Comparison of ENCODE assay signal across 20 cellular contexts in the genomic region with DNA sequence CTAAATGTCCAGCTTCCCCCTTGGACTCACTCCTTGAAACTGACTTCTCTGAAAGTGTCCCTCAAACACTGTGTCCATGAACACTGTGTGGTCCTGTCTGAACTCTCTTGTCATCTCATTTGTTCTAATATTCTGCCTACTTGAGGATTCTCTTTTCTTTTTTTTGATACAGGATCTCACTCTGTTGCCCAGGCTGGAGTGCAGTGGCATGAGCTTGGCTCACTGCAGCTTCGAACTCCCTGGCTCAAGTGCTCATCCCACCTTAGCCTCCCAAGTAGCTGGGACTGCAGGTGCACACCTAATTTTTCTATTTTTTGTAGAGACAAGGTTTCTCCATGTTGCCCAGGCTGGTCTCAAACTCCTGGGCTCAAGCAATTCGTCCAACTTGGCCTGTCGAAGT. TPM values are rescaled to one million over a fixed set of nuclear protein-coding genes. Genes with fewer than 3 reads are reported as not detected.
DNase-seq lines count a peak whose midpoint lies in the region; ATAC-seq, FAIRE-seq and TF ChIP-seq lines count a peak whose summit lies in the region.
"Had no signal": no experiment of that assay in that cellular context is flagged by ENCODE, and none has a peak within 500 bp of the region (broad histone marks: within the 10 kb centered on the region; RNA-seq: fewer than 3 reads in every experiment).

No MANE protein-coding gene starts in this region.

- FAIRE-seq in H1 (lab: Jason Lieb, UNC): no peak
- FAIRE-seq: G401.6, GM12892, H54 had no signal

- H2BK120ac ChIP-seq in H9 (ENCODE audit: low read depth, low read length, poor library complexity, severe bottlenecking) (no peak overlapping the region), H1 (replicated peaks; ENCODE audit: low read depth, low read length) (peak overlapping the region; percentile 80)

- TF ChIP-seq EP300 in H1 (IDR thresholded peaks at IDR 0.05; ENCODE audit: borderline replicate concordance in 1 of 2, low read depth in 2 of 2, low read length in 2 of 2): no peak

- no peaks in the 10 kb centered on the region for H3K79me1 ChIP-seq in H9 (ENCODE audit: insufficient read depth, low read depth, low read length, poor library complexity, severe bottlenecking)
- no peaks in the 10 kb centered on the region; the same call in 1 of the 2 replicates for H3K79me1 ChIP-seq in H1 (ENCODE audit: low read depth, low read length)

- H2BK15ac ChIP-seq in H9 (ENCODE audit: low read depth, low read length) (no peak overlapping the region), H1 (ENCODE audit: low read length) (no peak overlapping the region)

- peak overlapping the region in 2 of 3 experiments; percentile 42 to 83; a peak in 2 of 7 replicates for H3K27ac Mint-ChIP-seq in H9
- no peak overlapping the region for H3K27ac Mint-ChIP-seq in effector memory CD8-positive, alpha-beta T cell
- H3K27ac Mint-ChIP-seq in activated CD4-positive, alpha-beta T cell treated with anti-CD3 and anti-CD28 coated beads, Interleukin-2, amount 10 ng/mL, durations not matched to agents 7 days and 5 days: no peak overlapping the region
- H3K27ac Mint-ChIP-seq: CD8-positive, alpha-beta T cell had no signal

- no peak overlapping the region for H4K91ac ChIP-seq in H9 (ENCODE audit: insufficient read length, low read depth, low read length)
- H4K91ac ChIP-seq in H1 (replicated peaks; ENCODE audit: insufficient read length, low read length): peak overlapping the region; percentile 20

- H2AK5ac ChIP-seq in H9 (ENCODE audit: insufficient read length, low read length) (no peak overlapping the region), H1 (ENCODE audit: low read depth, low read length) (no peak overlapping the region)

- TF ChIP-seq RAD21 in H1 (IDR thresholded peaks at IDR 0.05 in 1 of 2, conservative IDR thresholded peaks at IDR 0.05 in 1 of 2; ENCODE audit: low read depth in 2 of 2, low read length in 2 of 2): no peak

- H4K5ac ChIP-seq in H9 (ENCODE audit: insufficient read length, low read depth, low read length) (no peak overlapping the region), H1 (ENCODE audit: insufficient read length, low read depth, low read length) (no peak overlapping the region)

- no peak overlapping the region for H3K23ac ChIP-seq in H9 (ENCODE audit: insufficient read length, low read depth, low read length)
- no peak overlapping the region for H3K23ac ChIP-seq in H1 (ENCODE audit: insufficient read length)

- no CpG with 5 or more reads among the region's 3 CpGs for WGBS in H9 (ENCODE audit: extremely low coverage, insufficient read length, low lambda C conversion rate)
- WGBS in H1 (ENCODE audit: extremely low coverage in 1 of 2, insufficient coverage in 1 of 2, insufficient read length in 1 of 2, insufficient replicate concordance in 2 of 2, low coverage in 1 of 2, low lambda C conversion rate in 2 of 2, missing lambda C conversion rate in 1 of 2), 2 experiments: 42% methylated on average over 3 of the region's 3 CpGs; no CpG with 5 or more reads in 1 of the 2 experiments

- ATAC-seq in effector memory CD8-positive, alpha-beta T cell (replicated peaks): no peak
- ATAC-seq in HG02970 (IDR thresholded peaks at IDR 0.05; ENCODE audit: low FRiP score, unreplicated experiment) (no peak), GM21381 (IDR thresholded peaks at IDR 0.05; ENCODE audit: unreplicated experiment) (no peak)
- ATAC-seq: CD8-positive, alpha-beta T cell had no signal

- H4K8ac ChIP-seq in H9 (replicated peaks; ENCODE audit: insufficient read length, low read depth, low read length): no peak overlapping the region
- H4K8ac ChIP-seq in H1 (ENCODE audit: extremely low read depth, insufficient read depth, low read length): no peak overlapping the region

- H3K9me3 ChIP-seq in H9 (ENCODE audit: control insufficient read depth, low read depth, low read length): no peaks in the 10 kb centered on the region
- H3K9me3 ChIP-seq in Karpas-422 (ENCODE audit: low read length): no peaks in the 10 kb centered on the region
- no peaks in the 10 kb centered on the region for H3K9me3 ChIP-seq in H1 (ENCODE audit: insufficient read depth in 2 of 2, low read depth in 1 of 2, low read length in 1 of 2)
- H3K9me3 ChIP-seq: Caco-2 had no signal

- no peak overlapping the region for H3K4me3 ChIP-seq in Karpas-422 (ENCODE audit: low read length)
- H3K4me3 ChIP-seq in H1 (ENCODE audit: extremely low read depth in 1 of 4, insufficient read depth in 2 of 4, low read depth in 3 of 4, low read length in 4 of 4): no peak overlapping the region
- H3K4me3 ChIP-seq: GM23248 had no signal

- no peaks in the 10 kb centered on the region for H3K9me2 ChIP-seq in Karpas-422 (replicated peaks; ENCODE audit: insufficient read depth, low read length)

- POLR2A ChIA-PET in H1 (lab: Charles Lee; ENCODE audit: partially characterized antibody): no interaction called here
- POLR2A ChIA-PET in activated CD4-positive, alpha-beta T cell treated with anti-CD3 and anti-CD28 coated beads, Interleukin-2, amount 10 ng/mL, durations not matched to agents 7 days and 5 days (lab: Charles Lee): no interaction called here

- H3K18ac ChIP-seq in H9 (ENCODE audit: insufficient read length, low read depth, low read length) (no peak overlapping the region), H1 (ENCODE audit: extremely low read depth, low read length) (peak overlapping the region; percentile 57; the same call in 1 of the 2 replicates)

- no peak overlapping the region for H3K9ac ChIP-seq in H9 (ENCODE audit: extremely low read depth, insufficient read length, low read length)
- no peak overlapping the region for H3K9ac ChIP-seq in Karpas-422 (ENCODE audit: low read length)
- no peak overlapping the region for H3K9ac ChIP-seq in H1 (replicated peaks in 1 of 4; ENCODE audit: extremely low read depth in 1 of 4, low read depth in 3 of 4, low read length in 3 of 4)
- H3K9ac ChIP-seq: GM23248 had no signal

- no peak overlapping the region for H2BK5ac ChIP-seq in H9 (ENCODE audit: insufficient read length, low read length)
- peak overlapping the region; percentile 82; the same call in 1 of the 2 replicates for H2BK5ac ChIP-seq in H1 (ENCODE audit: low read depth, low read length)

- H3K27me3 Mint-ChIP-seq in H9 (ENCODE audit: low read depth): peaks cover 24% of the 10 kb centered on the region
- no peaks in the 10 kb centered on the region for H3K27me3 Mint-ChIP-seq in effector memory CD8-positive, alpha-beta T cell
- peaks cover 33% of the 10 kb centered on the region for H3K27me3 Mint-ChIP-seq in activated CD4-positive, alpha-beta T cell treated with anti-CD3 and anti-CD28 coated beads, Interleukin-2, amount 10 ng/mL, durations not matched to agents 7 days and 5 days

- H3K4me2 ChIP-seq in H9 (ENCODE audit: insufficient read depth, insufficient read length, low read length) (no peak overlapping the region), Karpas-422 (ENCODE audit: low read depth, low read length, poor library complexity, severe bottlenecking) (no peak overlapping the region), H1 (ENCODE audit: insufficient read depth in 1 of 2, low read depth in 2 of 2, low read length in 2 of 2) (peak overlapping the region in 1 of 2 experiments; percentile 54; a peak in 1 of 4 replicates)

- no peaks in the 10 kb centered on the region for H3K79me2 ChIP-seq in H9 (ENCODE audit: insufficient read depth, low read length)
- H3K79me2 ChIP-seq in Karpas-422 (ENCODE audit: low read length): no peaks in the 10 kb centered on the region
- peaks cover 0 to 14% of the 10 kb centered on the region in 2 experiments; a peak in 1 of 4 replicates for H3K79me2 ChIP-seq in H1 (ENCODE audit: control insufficient read depth in 1 of 2, insufficient read depth in 2 of 2, low read length in 2 of 2)

- peaks cover 26 to 37% of the 10 kb centered on the region in 2 experiments for H3K4me1 Mint-ChIP-seq in H9
- H3K4me1 Mint-ChIP-seq in effector memory CD8-positive, alpha-beta T cell (ENCODE audit: low read depth in 2 of 2): peaks cover 11 to 12% of the 10 kb centered on the region in 2 donors
- peaks cover 11% of the 10 kb centered on the region for H3K4me1 Mint-ChIP-seq in activated CD4-positive, alpha-beta T cell treated with anti-CD3 and anti-CD28 coated beads, Interleukin-2, amount 10 ng/mL, durations not matched to agents 7 days and 5 days

- no peak overlapping the region for H3T11ph ChIP-seq in H9 (ENCODE audit: low read length)

- no peak overlapping the region for H2BK20ac ChIP-seq in H9 (ENCODE audit: low read depth, low read length, poor library complexity, severe bottlenecking)
- H2BK20ac ChIP-seq in H1 (ENCODE audit: low read length): peak overlapping the region; percentile 24; the same call in 1 of the 2 replicates

- CTCF ChIA-PET in H1 (lab: Charles Lee; ENCODE audit: partially characterized antibody): interaction anchor here (0.6 to 2.0 kb wide), 5 partner anchors 20 to 263 kb away, joined by 3 to 5 read pairs (median 3); a partner anchor contains a TSS
- CTCF ChIA-PET in activated CD4-positive, alpha-beta T cell treated with anti-CD3 and anti-CD28 coated beads, Interleukin-2, amount 10 ng/mL, durations not matched to agents 7 days and 5 days (lab: Charles Lee): interaction anchor here (1.2 kb wide), 1 partner anchor 40 kb away, joined by 3 read pairs; a partner anchor contains a TSS

- DNase-seq in H9 (no peak), Karpas-422 (peak; percentile 6), H1 (ENCODE audit: low read depth in 1 of 2, low spot score in 2 of 2) (no peak)
- no peak for DNase-seq in effector memory CD8-positive, alpha-beta T cell
- DNase-seq in activated CD4-positive, alpha-beta T cell treated with anti-CD3 and anti-CD28 coated beads, Interleukin-2, amount 10 ng/mL, durations not matched to agents 7 days and 5 days: no peak
- DNase-seq: C1 segment of cervical spinal cord; Caco-2; CD8-positive, alpha-beta T cell; DMS153; DND-41; GM23248; HCEC 1CT had no signal

- H2AFZ ChIP-seq in H9 (ENCODE audit: low read length) (no peak overlapping the region), Karpas-422 (ENCODE audit: low read length) (no peak overlapping the region), H1 (ENCODE audit: low read length) (no peak overlapping the region)
- H2AFZ ChIP-seq: GM23248 had no signal

- peaks cover 7% of the 10 kb centered on the region; the same call in 1 of the 2 replicates for H3K4me1 ChIP-seq in H9 (ENCODE audit: insufficient read depth, low read length)
- peaks cover 12% of the 10 kb centered on the region for H3K4me1 ChIP-seq in Karpas-422 (ENCODE audit: low read length)
- peaks cover 8 to 22% (median 16%) of the 10 kb centered on the region in 4 experiments for H3K4me1 ChIP-seq in H1 (replicated peaks in 1 of 4; ENCODE audit: control insufficient read depth in 3 of 4, insufficient read depth in 4 of 4, low read length in 3 of 4)

- H3K23me2 ChIP-seq in H9 (ENCODE audit: insufficient read length, low read depth, low read length, poor library complexity, severe bottlenecking) (peaks cover 9% of the 10 kb centered on the region), H1 (ENCODE audit: low read depth, low read length) (peaks cover 8% of the 10 kb centered on the region)

- H2BK12ac ChIP-seq in H9 (ENCODE audit: insufficient read length, low read depth, low read length) (no peak overlapping the region), H1 (ENCODE audit: low read depth, low read length) (no peak overlapping the region)

- H3K27me3 ChIP-seq in H9 (ENCODE audit: insufficient read depth, low read length): no peaks in the 10 kb centered on the region; the same call in 1 of the 2 replicates
- H3K27me3 ChIP-seq in Karpas-422 (ENCODE audit: low read length): no peaks in the 10 kb centered on the region
- peaks cover 0 to 15% (median 6%) of the 10 kb centered on the region in 4 experiments; a peak in 4 of 7 replicates for H3K27me3 ChIP-seq in H1 (replicated peaks in 1 of 4; ENCODE audit: control insufficient read depth in 3 of 4, extremely low read depth in 1 of 4, insufficient read depth in 3 of 4, low read length in 3 of 4)

- peaks cover 0 to 3% of the 10 kb centered on the region in 2 experiments; a peak in 2 of 5 replicates for H3K9me3 Mint-ChIP-seq in H9
- no peaks in the 10 kb centered on the region for H3K9me3 Mint-ChIP-seq in effector memory CD8-positive, alpha-beta T cell
- no peaks in the 10 kb centered on the region for H3K9me3 Mint-ChIP-seq in activated CD4-positive, alpha-beta T cell treated with anti-CD3 and anti-CD28 coated beads, Interleukin-2, amount 10 ng/mL, durations not matched to agents 7 days and 5 days
- H3K9me3 Mint-ChIP-seq: CD8-positive, alpha-beta T cell had no signal

- H3K14ac ChIP-seq in H9 (ENCODE audit: insufficient read depth, low read length) (no peak overlapping the region), H1 (ENCODE audit: insufficient read length) (no peak overlapping the region)

- no peak overlapping the region for H3K27ac ChIP-seq in H9 (ENCODE audit: insufficient read length, low read depth, low read length)
- no peak overlapping the region for H3K27ac ChIP-seq in Karpas-422 (ENCODE audit: low read length)
- H3K27ac ChIP-seq in H1 (ENCODE audit: low read depth, low read length): no peak overlapping the region
- H3K27ac ChIP-seq: GM23248 had no signal

- no peak for TF ChIP-seq POLR2A in H1 (IDR thresholded peaks at IDR 0.05; ENCODE audit: control extremely low read depth in 1 of 2, low read depth in 2 of 2, low read length in 2 of 2)

- no peaks in the 10 kb centered on the region for H4K20me1 ChIP-seq in H9 (ENCODE audit: control insufficient read depth, insufficient read depth, insufficient read length)
- H4K20me1 ChIP-seq in Karpas-422 (ENCODE audit: insufficient read depth, low read depth, low read length): no peaks in the 10 kb centered on the region; the same call in 1 of the 2 replicates
- no peaks in the 10 kb centered on the region for H4K20me1 ChIP-seq in H1 (replicated peaks in 1 of 2; ENCODE audit: control insufficient read depth in 1 of 2, insufficient read depth in 2 of 2, low read length in 2 of 2)

- H3K36me3 ChIP-seq in Karpas-422 (ENCODE audit: insufficient read depth, low read length) (no peaks in the 10 kb centered on the region), H1 (ENCODE audit: control insufficient read depth in 2 of 4, insufficient read depth in 4 of 4, low read length in 3 of 4) (0 out of 8 replicates have a peak, but pooled peaks cover 0 to 2% (median 0%) of the 10 kb centered on the region in 4 experiments)

- TF ChIP-seq CTCF in H9 (conservative IDR thresholded peaks at IDR 0.05): no peak
- no peak for TF ChIP-seq CTCF in H1 (IDR thresholded peaks at IDR 0.05; ENCODE audit: control extremely low read depth in 1 of 3, insufficient read depth in 1 of 3, low read depth in 1 of 3, low read length in 3 of 3)

- H3K4ac ChIP-seq in H9 (ENCODE audit: low read depth, low read length): no peak overlapping the region
- H3K4ac ChIP-seq in H1 (replicated peaks; ENCODE audit: insufficient read length, low read depth, low read length): peak overlapping the region; percentile 25

- H3K56ac ChIP-seq in H9 (ENCODE audit: insufficient read length, low read depth, low read length) (no peak overlapping the region), H1 (replicated peaks; ENCODE audit: insufficient read length, low read depth, low read length) (no peak overlapping the region)

- peaks cover 4 to 15% (median 14%) of the 10 kb centered on the region in 3 experiments for H3K36me3 Mint-ChIP-seq in H9 (ENCODE audit: insufficient read depth in 1 of 3, low read depth in 3 of 3)
- peaks cover 3% of the 10 kb centered on the region for H3K36me3 Mint-ChIP-seq in effector memory CD8-positive, alpha-beta T cell (ENCODE audit: insufficient read depth)
- no peaks in the 10 kb centered on the region for H3K36me3 Mint-ChIP-seq in activated CD4-positive, alpha-beta T cell treated with anti-CD3 and anti-CD28 coated beads, Interleukin-2, amount 10 ng/mL, durations not matched to agents 7 days and 5 days (ENCODE audit: low read depth)

- no peak overlapping the region for H3K4me3 Mint-ChIP-seq in H9
- H3K4me3 Mint-ChIP-seq in effector memory CD8-positive, alpha-beta T cell: no peak overlapping the region
- no peak overlapping the region for H3K4me3 Mint-ChIP-seq in activated CD4-positive, alpha-beta T cell treated with anti-CD3 and anti-CD28 coated beads, Interleukin-2, amount 10 ng/mL, durations not matched to agents 7 days and 5 days
- H3K4me3 Mint-ChIP-seq: CD8-positive, alpha-beta T cell had no signal

RNA-seq across cellular contexts. Expression of a gene that starts 4.9 kb away (rescaled TPM):
- 20.2 and 22.2 TPM in 2 replicates for total RNA-seq in H9 (2021)
- 0.22 and 0.34 TPM in 2 replicates for total RNA-seq in Karpas-422 (2014; rRNA removed; shearing (Covaris generic); ENCODE audit: low replicate concordance)
- total RNA-seq in H1 (2021; fragmentation: NEBNext Ultra II Directional; extraction: Animal tissue kit (Norgen Biotek cat#: 25700)): 51.6 and 56.1 TPM in 2 replicates
- 28.1 and 30.8 TPM in 2 replicates for polyA plus RNA-seq in H1 (2011; rRNA removed)
- 27.7 TPM for polyA plus RNA-seq in H1 (2011; cell fraction: cytosol; rRNA removed)
- polyA plus RNA-seq in H1 (2011; cell fraction: nucleus; rRNA removed): 25.7 TPM
- 45.5 to 73.0 TPM (median 63.5 TPM) in 4 replicates for polyA plus RNA-seq in H1 (2012, experiment 1 of 2)
- polyA plus RNA-seq in H1 (2012, experiment 2 of 2): 50.7 TPM
- 47.7 TPM for polyA plus RNA-seq in H1 (2013, experiment 1 of 2)
- polyA plus RNA-seq in H1 (2013, experiment 2 of 2): 46.0 TPM
- polyA minus RNA-seq in H1 (2011; rRNA and poly(A)+ RNA removed): 33.4 and 45.6 TPM in 2 replicates
- polyA minus RNA-seq in H1 (2011; cell fraction: cytosol; rRNA and poly(A)+ RNA removed): 35.2 TPM
- 19.9 TPM for polyA minus RNA-seq in H1 (2011; cell fraction: nucleus; rRNA and poly(A)+ RNA removed)
- 10 to 100 TPM; 19.6 to 21.2 TPM for total RNA-seq in activated CD4-positive, alpha-beta T cell treated with anti-CD3 and anti-CD28 coated beads, Interleukin-2, amount 10 ng/mL, durations not matched to agents 7 days and 5 days

RNA-seq across cellular contexts. Expression of a gene that starts 39.2 kb away (rescaled TPM):
- total RNA-seq in H9 (2021): 20.2 and 20.8 TPM in 2 replicates
- total RNA-seq in Karpas-422 (2014; rRNA removed; shearing (Covaris generic); ENCODE audit: low replicate concordance): 3.9 and 5.6 TPM in 2 replicates
- 26.1 and 29.1 TPM in 2 replicates for total RNA-seq in H1 (2021; fragmentation: NEBNext Ultra II Directional; extraction: Animal tissue kit (Norgen Biotek cat#: 25700))
- 10.6 and 12.5 TPM in 2 replicates for polyA plus RNA-seq in H1 (2011; rRNA removed)
- polyA plus RNA-seq in H1 (2011; cell fraction: cytosol; rRNA removed): 14.3 TPM
- 14.0 TPM for polyA plus RNA-seq in H1 (2011; cell fraction: nucleus; rRNA removed)
- polyA plus RNA-seq in H1 (2012, experiment 1 of 2): 17.3 to 20.9 TPM (median 20.0 TPM) in 4 replicates
- 3.6 TPM for polyA plus RNA-seq in H1 (2012, experiment 2 of 2)
- polyA plus RNA-seq in H1 (2013, experiment 1 of 2): 23.6 TPM
- 21.9 TPM for polyA plus RNA-seq in H1 (2013, experiment 2 of 2)
- polyA minus RNA-seq in H1 (2011; rRNA and poly(A)+ RNA removed): 72.0 and 78.7 TPM in 2 replicates
- 24.0 TPM for polyA minus RNA-seq in H1 (2011; cell fraction: cytosol; rRNA and poly(A)+ RNA removed)
- 35.1 TPM for polyA minus RNA-seq in H1 (2011; cell fraction: nucleus; rRNA and poly(A)+ RNA removed)
- 1 to 10 TPM; 3.9 to 4.4 TPM for total RNA-seq in activated CD4-positive, alpha-beta T cell treated with anti-CD3 and anti-CD28 coated beads, Interleukin-2, amount 10 ng/mL, durations not matched to agents 7 days and 5 days

RNA-seq across cellular contexts. Expression of a gene that starts 53.0 kb away (rescaled TPM):
- not detected in 2 replicates for total RNA-seq in H9 (2021)
- not detected in 2 replicates for total RNA-seq in Karpas-422 (2014; rRNA removed; shearing (Covaris generic); ENCODE audit: low replicate concordance)
- total RNA-seq in H1 (2021; fragmentation: NEBNext Ultra II Directional; extraction: Animal tissue kit (Norgen Biotek cat#: 25700)): not detected in 2 replicates
- 0.45 and 0.60 TPM in 2 replicates for polyA plus RNA-seq in H1 (2011; rRNA removed)
- 0.10 TPM for polyA plus RNA-seq in H1 (2011; cell fraction: cytosol; rRNA removed)
- polyA plus RNA-seq in H1 (2011; cell fraction: nucleus; rRNA removed): 0.47 TPM
- 0.41 TPM in 1 of 4 replicates, not detected in the others for polyA plus RNA-seq in H1 (2012, experiment 1 of 2)
- not detected for polyA plus RNA-seq in H1 (2012, experiment 2 of 2)
- not detected for polyA plus RNA-seq in H1 (2013, experiment 1 of 2)
- not detected for polyA plus RNA-seq in H1 (2013, experiment 2 of 2)
- polyA minus RNA-seq in H1 (2011; rRNA and poly(A)+ RNA removed): 0.83 and 2.2 TPM in 2 replicates
- polyA minus RNA-seq in H1 (2011; cell fraction: cytosol; rRNA and poly(A)+ RNA removed): not detected
- polyA minus RNA-seq in H1 (2011; cell fraction: nucleus; rRNA and poly(A)+ RNA removed): not detected
- under 1 TPM; 0.22 to 0.67 TPM for total RNA-seq in activated CD4-positive, alpha-beta T cell treated with anti-CD3 and anti-CD28 coated beads, Interleukin-2, amount 10 ng/mL, durations not matched to agents 7 days and 5 days
- total RNA-seq: A172; A673; Caco-2; CD8-positive, alpha-beta T cell; GM23248 had no signal
- polyA plus RNA-seq: BJ, GM23248 had no signal

Comparison
In these comparisons a context has a peak if more than half of its experiments do, and no peak if none do; other contexts are left out.
1. H3K27ac Mint-ChIP-seq: peak in H9 (2 of 3); none in effector memory CD8-positive, alpha-beta T cell (0 of 2) and activated CD4-positive, alpha-beta T cell treated with anti-CD3 and anti-CD28 coated beads, Interleukin-2, amount 10 ng/mL, durations not matched to agents 7 days and 5 days (single experiment).
2. RNA of a gene that starts 4.9 kb away (total RNA-seq): 51.6 to 56.1 TPM in H1, 20.2 to 22.2 TPM in H9 and 19.6 to 21.2 TPM in activated CD4-positive, alpha-beta T cell treated with anti-CD3 and anti-CD28 coated beads, Interleukin-2, amount 10 ng/mL, durations not matched to agents 7 days and 5 days; 0.22 to 0.34 TPM in Karpas-422; every median in the first group is over 10 times any median in the second.